Comparison of ENCODE assay signal across 8 cellular contexts in genomic region chr12:53623526-53623925, GRCh38. TPM values are rescaled to one million over a fixed set of nuclear protein-coding genes. Genes with fewer than 3 reads are reported as not detected.
DNase-seq lines count a peak whose midpoint lies in the region; ATAC-seq and TF ChIP-seq lines count a peak whose summit lies in the region.

No MANE protein-coding gene starts in this region.

- TF ChIP-seq EP300 in gastroesophageal sphincter (IDR thresholded peaks at IDR 0.05): no peak

- no peak for TF ChIP-seq POLR2A in gastroesophageal sphincter (IDR thresholded peaks at IDR 0.05)

- H3K36me3 ChIP-seq in gastroesophageal sphincter: no peaks in the 10 kb centered on the region

- no CpG with 5 or more reads among the region's 4 CpGs for WGBS in H9 (ENCODE audit: extremely low coverage, insufficient read length, low lambda C conversion rate)
- 0% methylated on average over 4 of the region's 4 CpGs for WGBS in gastroesophageal sphincter (ENCODE audit: low coverage in 1 of 2), 2 donors

- no peak overlapping the region for H3K14ac ChIP-seq in H9 (ENCODE audit: insufficient read depth, low read length)

- H2AFZ ChIP-seq in H9 (ENCODE audit: low read length): no peak overlapping the region

- CTCF ChIA-PET in WTC11 (lab: Charles Lee): interaction anchor here (0.9 to 2.3 kb wide), 3 partner anchors 52 to 120 kb away, joined by 3 to 5 read pairs (median 3); partner anchors contain the start of gene ATP5MC2

- H2BK15ac ChIP-seq in H9 (ENCODE audit: low read depth, low read length): no peak overlapping the region

- H2BK20ac ChIP-seq in H9 (ENCODE audit: low read depth, low read length, poor library complexity, severe bottlenecking): no peak overlapping the region

- no peak overlapping the region for H3K4me3 Mint-ChIP-seq in H9
- peak overlapping the region; percentile 18; the same call in 1 of the 2 replicates for H3K4me3 Mint-ChIP-seq in WTC11
- H3K4me3 Mint-ChIP-seq in stimulated activated effector memory CD8-positive, alpha-beta T cell treated with anti-CD3 and anti-CD28 coated beads, Interleukin-12 subunit alpha, Interleukin-12 subunit beta, amount 100 ng/mL, for 72 hours: peak overlapping the region; percentile 99

- H3K23ac ChIP-seq in H9 (ENCODE audit: insufficient read length, low read depth, low read length): no peak overlapping the region

- no peak overlapping the region for H3K4me2 ChIP-seq in H9 (ENCODE audit: insufficient read depth, insufficient read length, low read length)

- ATAC-seq in WTC11 (no peak), gastroesophageal sphincter (no peak), GM21619 (IDR thresholded peaks at IDR 0.05; ENCODE audit: unreplicated experiment) (no peak), HG03095 (IDR thresholded peaks at IDR 0.05; ENCODE audit: unreplicated experiment) (no peak)
- no peak for ATAC-seq in stimulated activated effector memory CD8-positive, alpha-beta T cell treated with anti-CD3 and anti-CD28 coated beads, Interleukin-12 subunit alpha, Interleukin-12 subunit beta, amount 100 ng/mL, for 72 hours

- POLR2A ChIA-PET in WTC11 (lab: Charles Lee): interaction anchor here (1.5 kb wide), 1 partner anchor 80 kb away, joined by 5 read pairs; no protein-coding TSS in a partner anchor

- H3K27me3 Mint-ChIP-seq in H9 (ENCODE audit: low read depth) (no peaks in the 10 kb centered on the region), WTC11 (ENCODE audit: low read depth) (no peaks in the 10 kb centered on the region; the same call in 1 of the 2 replicates)

- H3K36me3 Mint-ChIP-seq in H9 (ENCODE audit: insufficient read depth in 1 of 3, low read depth in 3 of 3) (no peaks in the 10 kb centered on the region; a peak in 1 of 7 replicates), WTC11 (no peaks in the 10 kb centered on the region)
- peaks cover 31% of the 10 kb centered on the region for H3K36me3 Mint-ChIP-seq in stimulated activated effector memory CD8-positive, alpha-beta T cell treated with anti-CD3 and anti-CD28 coated beads, Interleukin-12 subunit alpha, Interleukin-12 subunit beta, amount 100 ng/mL, for 72 hours

- no peak overlapping the region for H3T11ph ChIP-seq in H9 (ENCODE audit: low read length)

- peaks cover 10% of the 10 kb centered on the region for H3K23me2 ChIP-seq in H9 (ENCODE audit: insufficient read length, low read depth, low read length, poor library complexity, severe bottlenecking)

- H2BK120ac ChIP-seq in H9 (ENCODE audit: low read depth, low read length, poor library complexity, severe bottlenecking): no peak overlapping the region

- H4K91ac ChIP-seq in H9 (ENCODE audit: insufficient read length, low read depth, low read length): no peak overlapping the region

- H4K20me1 ChIP-seq in H9 (ENCODE audit: control insufficient read depth, insufficient read depth, insufficient read length): no peaks in the 10 kb centered on the region

- peak overlapping the region; percentile 8 for H3K9ac ChIP-seq in H9 (ENCODE audit: extremely low read depth, insufficient read length, low read length)

- H3K4me1 ChIP-seq in H9 (ENCODE audit: insufficient read depth, low read length) (peaks cover 8% of the 10 kb centered on the region), gastroesophageal sphincter (peaks cover 0 to 75% (median 11%) of the 10 kb centered on the region in 3 donors)

- H2BK5ac ChIP-seq in H9 (ENCODE audit: insufficient read length, low read length): no peak overlapping the region

- peak overlapping the region; percentile 48 to 69 for H3K4me3 ChIP-seq in gastroesophageal sphincter

- TF ChIP-seq CTCF in H9 (conservative IDR thresholded peaks at IDR 0.05) (no peak), WTC11 (IDR thresholded peaks at IDR 0.05) (no peak), gastroesophageal sphincter (IDR thresholded peaks at IDR 0.05) (no peak)

- no peak overlapping the region for H2BK12ac ChIP-seq in H9 (ENCODE audit: insufficient read length, low read depth, low read length)

- no peaks in the 10 kb centered on the region for H3K79me1 ChIP-seq in H9 (ENCODE audit: insufficient read depth, low read depth, low read length, poor library complexity, severe bottlenecking)

- H3K56ac ChIP-seq in H9 (ENCODE audit: insufficient read length, low read depth, low read length): no peak overlapping the region

- H4K8ac ChIP-seq in H9 (replicated peaks; ENCODE audit: insufficient read length, low read depth, low read length): no peak overlapping the region

- DNase-seq in H9: no peak
- no peak for DNase-seq in WTC11 (ENCODE audit: low spot score)
- DNase-seq in stimulated activated effector memory CD8-positive, alpha-beta T cell treated with anti-CD3 and anti-CD28 coated beads, Interleukin-12 subunit alpha, Interleukin-12 subunit beta, amount 100 ng/mL, for 72 hours (ENCODE audit: low spot score in 2 of 2): no peak
- no peak for DNase-seq in retina
- DNase-seq in NCI-H2171 (lab: John Stamatoyannopoulos, UW): no peak

- H2AK5ac ChIP-seq in H9 (ENCODE audit: insufficient read length, low read length): no peak overlapping the region

- no peaks in the 10 kb centered on the region; a peak in 1 of 5 replicates for H3K9me3 Mint-ChIP-seq in H9
- H3K9me3 Mint-ChIP-seq in WTC11: no peaks in the 10 kb centered on the region
- no peaks in the 10 kb centered on the region for H3K9me3 Mint-ChIP-seq in stimulated activated effector memory CD8-positive, alpha-beta T cell treated with anti-CD3 and anti-CD28 coated beads, Interleukin-12 subunit alpha, Interleukin-12 subunit beta, amount 100 ng/mL, for 72 hours

- H3K79me2 ChIP-seq in H9 (ENCODE audit: insufficient read depth, low read length): peaks cover 3% of the 10 kb centered on the region; the same call in 1 of the 2 replicates

- H3K27me3 ChIP-seq in H9 (ENCODE audit: insufficient read depth, low read length) (no peaks in the 10 kb centered on the region), gastroesophageal sphincter (no peaks in the 10 kb centered on the region)

- H3K9me3 ChIP-seq in H9 (ENCODE audit: control insufficient read depth, low read depth, low read length) (no peaks in the 10 kb centered on the region), gastroesophageal sphincter (no peaks in the 10 kb centered on the region)

- H3K27ac ChIP-seq in H9 (ENCODE audit: insufficient read length, low read depth, low read length) (no peak overlapping the region), gastroesophageal sphincter (peak overlapping the region; percentile 82 to 90 (median 89))

- no peak overlapping the region for H4K5ac ChIP-seq in H9 (ENCODE audit: insufficient read length, low read depth, low read length)

- peaks cover 29 to 30% of the 10 kb centered on the region in 2 experiments for H3K4me1 Mint-ChIP-seq in H9
- peaks cover 34% of the 10 kb centered on the region for H3K4me1 Mint-ChIP-seq in WTC11
- peaks cover 36% of the 10 kb centered on the region for H3K4me1 Mint-ChIP-seq in stimulated activated effector memory CD8-positive, alpha-beta T cell treated with anti-CD3 and anti-CD28 coated beads, Interleukin-12 subunit alpha, Interleukin-12 subunit beta, amount 100 ng/mL, for 72 hours

- H3K4ac ChIP-seq in H9 (ENCODE audit: low read depth, low read length): no peak overlapping the region

- no peak overlapping the region for H3K18ac ChIP-seq in H9 (ENCODE audit: insufficient read length, low read depth, low read length)

- H3K27ac Mint-ChIP-seq in H9 (peak overlapping the region in 1 of 3 experiments; percentile 45; a peak in 2 of 7 replicates), WTC11 (peak overlapping the region; percentile 75; the same call in 1 of the 2 replicates)
- peak overlapping the region; percentile 38 for H3K27ac Mint-ChIP-seq in stimulated activated effector memory CD8-positive, alpha-beta T cell treated with anti-CD3 and anti-CD28 coated beads, Interleukin-12 subunit alpha, Interleukin-12 subunit beta, amount 100 ng/mL, for 72 hours

TF ChIP-seq in WTC11, 78 proteins besides CTCF, POLR2A, EP300 and RAD21:
- TF ChIP-seq CREB1 (CRISPR knock-in tag; IDR thresholded peaks at IDR 0.05): no peak
- TF ChIP-seq OVOL2 (CRISPR knock-in tag; IDR thresholded peaks at IDR 0.05; ENCODE audit: borderline replicate concordance): no peak
- TF ChIP-seq RORB (CRISPR knock-in tag; IDR thresholded peaks at IDR 0.05): no peak
- no peak for TF ChIP-seq SP1 (CRISPR knock-in tag; conservative IDR thresholded peaks at IDR 0.05)
- no peak for TF ChIP-seq ZNF532 (CRISPR knock-in tag; IDR thresholded peaks at IDR 0.05; ENCODE audit: borderline replicate concordance)
- no peak for TF ChIP-seq EMX1 (CRISPR knock-in tag; IDR thresholded peaks at IDR 0.05)

RNA-seq across cellular contexts. Expression of gene ATF7, which starts 2.7 kb away (rescaled TPM):
- total RNA-seq in H9 (2021) (17.7 and 18.4 TPM in 2 replicates), WTC11 (2021) (16.3 to 20.3 TPM (median 19.7 TPM) in 3 replicates), gastroesophageal sphincter (10 to 100 TPM; 26.7 to 54.9 (median 33.3) TPM)

RNA-seq across cellular contexts. Expression of gene ATP5MC2, which starts 52.4 kb away (rescaled TPM):
- 379 and 389 TPM in 2 replicates for total RNA-seq in H9 (2021)
- total RNA-seq in WTC11 (2021): 411 to 527 TPM (median 517 TPM) in 3 replicates
- total RNA-seq in gastroesophageal sphincter: 100 to 1,000 TPM; 197 to 324 (median 245) TPM

Comparison
In these comparisons a context has a peak if more than half of its experiments do, and no peak if none do; other contexts are left out.
1. H3K4me3 Mint-ChIP-seq: peak in WTC11 (single experiment) and stimulated activated effector memory CD8-positive, alpha-beta T cell treated with anti-CD3 and anti-CD28 coated beads, Interleukin-12 subunit alpha, Interleukin-12 subunit beta, amount 100 ng/mL, for 72 hours (single experiment); none in H9 (0 of 2).